34 cellular contexts compared by ENCODE assay signal in the genomic region with DNA sequence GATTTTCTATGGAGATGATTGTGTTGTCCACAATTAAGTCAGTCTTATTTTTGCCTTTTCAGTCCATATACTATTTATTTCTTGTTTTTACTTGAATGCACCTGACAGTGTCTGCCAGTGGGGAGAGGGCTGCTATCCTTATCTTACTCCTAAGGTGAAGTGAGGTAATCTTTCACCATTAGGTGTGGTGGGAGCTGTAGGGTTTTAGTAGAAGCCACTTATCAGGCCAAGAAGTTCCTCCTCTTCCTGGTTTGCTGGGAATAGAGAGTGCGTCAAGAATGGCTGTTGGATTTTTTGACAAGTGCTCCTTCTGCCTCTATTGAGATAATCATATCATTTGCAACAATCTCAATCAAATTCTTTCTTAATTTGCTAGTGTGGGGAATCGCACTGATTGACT.
"Had no signal": no experiment of that assay in that cellular context is flagged by ENCODE, and none has a peak within 500 bp of the region (broad histone marks: within the 10 kb centered on the region; RNA-seq: fewer than 3 reads in every experiment).

No MANE protein-coding gene starts in this region.

- H3K9ac ChIP-seq: KMS-11 had no signal

- H3K27ac ChIP-seq: KMS-11 had no signal

- H3K36me3 ChIP-seq: MG63 had no signal

- H3K9me3 ChIP-seq: MG63 had no signal

- H3K27me3 ChIP-seq: MG63 had no signal

- DNase-seq: Karpas-422, Kasumi-1, KG1, MG63, MM.1S, NCI-H1048, NCI-H1092, NCI-H1092 treated with DMSO at 0.1 percent for 48 hours, NCI-H1105, NCI-H1105 treated with DMSO at 0.1 percent for 48 hours, NCI-H1417, NCI-H1417 treated with DMSO at 0.1 percent for 48 hours, NCI-H1436, NCI-H1436 treated with DMSO at 0.1 percent for 48 hours, NCI-H146, NCI-H1694, NCI-H1694 treated with DMSO at 0.1 percent for 48 hours, NCI-H187, NCI-H187 treated with DMSO at 0.1 percent for 48 hours, NCI-H1930, NCI-H2029, NCI-H2029 treated with DMSO at 0.1 percent for 48 hours, NCI-H2081, NCI-H2081 treated with DMSO at 0.1 percent for 48 hours, NCI-H2107, NCI-H2171, NCI-H2171 treated with DMSO at 0.1 percent for 48 hours, NCI-H226, NCI-H345, NCI-H446, NCI-H446 treated with DMSO at 0.1 percent for 48 hours, NCI-H510A, NCI-H510A treated with DMSO at 0.1 percent for 48 hours had no signal

- H3K4me3 ChIP-seq: MG63 had no signal

- H3K4me2 ChIP-seq: KMS-11 had no signal
